In genomic region chr21:46604329-46604974, GRCh38 we compare ENCODE assay signal across 17 cellular contexts. TPM values are rescaled to one million over a fixed set of nuclear protein-coding genes. Genes with fewer than 3 reads are reported as not detected.
A peak's percentile ranks its signal among the peaks of the same experiment; 100 is the strongest.
DNase-seq lines count a peak whose midpoint lies in the region; ATAC-seq and TF ChIP-seq lines count a peak whose summit lies in the region.
"Had no signal": no experiment of that assay in that cellular context is flagged by ENCODE, and none has a peak within 500 bp of the region (broad histone marks: within the 10 kb centered on the region; RNA-seq: fewer than 3 reads in every experiment).

No MANE protein-coding gene starts in this region.

- H3K9me3 ChIP-seq in neural progenitor cell (ENCODE audit: low read depth) = no peaks in the 10 kb centered on the region
- H3K9me3 ChIP-seq: gastrocnemius medialis, SJSA1, tibial artery had no signal

- no peaks in the 10 kb centered on the region for H3K79me2 ChIP-seq in neural progenitor cell (ENCODE audit: low read depth)

- TF ChIP-seq CTCF in NB4 (IDR thresholded peaks at IDR 0.05; ENCODE audit: low read depth, low read length) (no peak), neural progenitor cell (IDR thresholded peaks at IDR 0.05) (no peak), GM10248 (IDR thresholded peaks at IDR 0.05; ENCODE audit: control extremely low read depth, extremely low read depth, low read depth, missing control alignments) (no peak)

- no peaks in the 10 kb centered on the region for H3K27me3 ChIP-seq in neural progenitor cell
- H3K27me3 ChIP-seq: SJSA1 had no signal

- CTCF ChIA-PET in GM10248 (lab: Yijun Ruan, JAX) = interaction anchor here (1.0 to 1.3 kb wide), 2 partner anchors 24 to 461 kb away, joined by 3 read pairs; no protein-coding TSS in a partner anchor

- no peak for ATAC-seq in central memory CD8-positive, alpha-beta T cell (replicated peaks; ENCODE audit: extremely low read depth, poor library complexity, severe bottlenecking)
- ATAC-seq in GM19455 (IDR thresholded peaks at IDR 0.05; ENCODE audit: unreplicated experiment) = no peak
- ATAC-seq: gastrocnemius medialis had no signal

- no peak overlapping the region for H3K4me2 ChIP-seq in neural progenitor cell

- H3K27ac Mint-ChIP-seq in central memory CD8-positive, alpha-beta T cell (ENCODE audit: low read depth) = no peak overlapping the region
- H3K27ac Mint-ChIP-seq in neural progenitor cell = peak overlapping the region; percentile 94

- H3K9me3 Mint-ChIP-seq in central memory CD8-positive, alpha-beta T cell = no peaks in the 10 kb centered on the region
- H3K9me3 Mint-ChIP-seq in neural progenitor cell = peaks cover 11% of the 10 kb centered on the region

- no peaks in the 10 kb centered on the region for H4K20me1 ChIP-seq in neural progenitor cell (ENCODE audit: low read depth)

- POLR2A ChIA-PET in GM10248 (lab: Yijun Ruan, JAX) = no interaction called here

- H3K4me1 ChIP-seq in neural progenitor cell = peaks cover 25% of the 10 kb centered on the region
- H3K4me1 ChIP-seq: gastrocnemius medialis had no signal

- peak overlapping the region; percentile 51 for H3K4me3 Mint-ChIP-seq in central memory CD8-positive, alpha-beta T cell
- peak overlapping the region; percentile 53 for H3K4me3 Mint-ChIP-seq in neural progenitor cell
- H3K4me3 Mint-ChIP-seq: CD4-positive, CD25-positive, alpha-beta regulatory T cell had no signal

- no peaks in the 10 kb centered on the region for H3K36me3 Mint-ChIP-seq in central memory CD8-positive, alpha-beta T cell (ENCODE audit: insufficient read depth)
- H3K36me3 Mint-ChIP-seq in neural progenitor cell = no peaks in the 10 kb centered on the region
- H3K36me3 Mint-ChIP-seq: CD4-positive, CD25-positive, alpha-beta regulatory T cell had no signal

- no peaks in the 10 kb centered on the region for H3K36me3 ChIP-seq in neural progenitor cell
- H3K36me3 ChIP-seq: cardiac muscle cell, gastrocnemius medialis, SJSA1, tibial artery had no signal

- peaks cover 10% of the 10 kb centered on the region for H3F3A ChIP-seq in neural progenitor cell (ENCODE audit: low read depth)

- no peak overlapping the region for H3K9ac ChIP-seq in neural progenitor cell

- peak overlapping the region; percentile 71 for H2AFZ ChIP-seq in neural progenitor cell (replicated peaks)

- no peaks in the 10 kb centered on the region for H3K27me3 Mint-ChIP-seq in central memory CD8-positive, alpha-beta T cell
- H3K27me3 Mint-ChIP-seq in neural progenitor cell (ENCODE audit: insufficient read depth, low read depth) = peaks cover 7% of the 10 kb centered on the region
- H3K27me3 Mint-ChIP-seq: CD4-positive, CD25-positive, alpha-beta regulatory T cell had no signal

- TF ChIP-seq POLR2A in NB4 (IDR thresholded peaks at IDR 0.05; ENCODE audit: extremely low read depth, insufficient read length) = no peak

- peak; percentile 5 for DNase-seq in DMS153 treated with DMSO at 0.1 percent for 48 hours (lab: John Stamatoyannopoulos, UW; ENCODE audit: unreplicated experiment)
- no peak for DNase-seq in NB4 (ENCODE audit: low read depth)
- no peak for DNase-seq in central memory CD8-positive, alpha-beta T cell (ENCODE audit: low spot score in 2 of 2)
- DNase-seq in neural progenitor cell (ENCODE audit: low spot score) = no peak
- DNase-seq in occipital lobe (lab: John Stamatoyannopoulos, UW) = no peak
- no peak for DNase-seq in GM10248 (ENCODE audit: extremely low spot score)
- DNase-seq: activated CD8-positive, alpha-beta memory T cell treated with anti-CD3 and anti-CD28 coated beads for 24 hours; activated naive CD4-positive, alpha-beta T cell; gastrocnemius medialis; NCI-H226; stimulated activated CD4-positive, alpha-beta T cell treated with anti-CD3 and anti-CD28 coated beads, Interleukin-15, amount 100 ng/mL, for 24 hours; tibial artery had no signal

- no peak overlapping the region for H3K27ac ChIP-seq in neural progenitor cell
- H3K27ac ChIP-seq: cardiac muscle cell, gastrocnemius medialis, SJSA1, tibial artery had no signal

- H3K4me1 Mint-ChIP-seq in central memory CD8-positive, alpha-beta T cell = peaks cover 31% of the 10 kb centered on the region
- H3K4me1 Mint-ChIP-seq in neural progenitor cell = peaks cover 62% of the 10 kb centered on the region

- peak overlapping the region; percentile 41 for H3K4me3 ChIP-seq in NB4 (ENCODE audit: low read depth, low read length)
- no peak overlapping the region for H3K4me3 ChIP-seq in neural progenitor cell
- H3K4me3 ChIP-seq: cardiac muscle cell, gastrocnemius medialis, SJSA1, tibial artery had no signal

RNA-seq across cellular contexts. Expression of gene S100B, which starts 0.4 kb away (rescaled TPM):
- 0.60 and 1.0 TPM in 2 replicates for total RNA-seq in neural progenitor cell (ENCODE audit: low replicate concordance)
- 6.9 TPM for total RNA-seq in occipital lobe
- total RNA-seq: CD4-positive, CD25-positive, alpha-beta regulatory T cell; OCI-LY7; SJSA1 had no signal

RNA-seq across cellular contexts. Expression of gene PRMT2, which starts 31.0 kb away (rescaled TPM):
- total RNA-seq in neural progenitor cell (ENCODE audit: low replicate concordance) (75.4 and 93.9 TPM in 2 replicates), occipital lobe (215 TPM)
